ENCODE assay signal across 12 cellular contexts in the genomic region with DNA sequence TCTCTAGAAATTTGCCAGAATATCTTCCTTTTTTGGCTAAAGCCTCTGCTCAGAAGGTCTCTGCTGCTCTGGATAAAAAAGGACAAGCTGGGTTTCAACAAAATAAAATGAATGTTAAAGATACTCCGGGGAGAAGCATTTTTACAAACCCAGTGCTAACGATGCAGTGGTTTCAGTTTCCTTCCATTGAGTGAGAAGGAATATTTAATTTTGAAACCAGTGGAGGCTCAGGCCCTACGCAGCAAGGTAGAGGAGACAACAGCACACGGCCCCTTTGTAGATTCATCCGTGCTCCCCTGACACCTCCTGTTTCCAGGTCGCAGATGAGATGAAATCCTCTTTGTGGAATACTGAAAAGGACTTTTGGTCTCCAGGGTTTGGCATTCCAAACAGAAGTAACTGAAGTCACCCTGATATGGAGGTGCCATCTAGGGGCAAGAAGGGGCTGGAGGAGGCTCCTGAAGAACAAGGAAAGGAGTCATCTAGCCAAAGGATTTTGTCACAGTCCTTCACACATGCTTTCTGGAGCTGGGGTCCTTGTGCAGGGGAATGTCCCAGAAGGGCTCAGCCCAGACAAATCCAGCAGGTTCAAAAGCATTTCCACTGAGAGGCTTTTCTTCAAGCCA.
DNase-seq lines count a peak whose midpoint lies in the region; ATAC-seq, FAIRE-seq and TF ChIP-seq lines count a peak whose summit lies in the region.
"Had no signal": no experiment of that assay in that cellular context is flagged by ENCODE, and none has a peak within 500 bp of the region (broad histone marks: within the 10 kb centered on the region; RNA-seq: fewer than 3 reads in every experiment).

No MANE protein-coding gene starts in this region.

- H3K9ac ChIP-seq in kidney (ENCODE audit: low read length in 2 of 2): no peak overlapping the region

- H3K9me3 ChIP-seq in kidney (ENCODE audit: control insufficient read depth in 1 of 2, low read length in 2 of 2) (no peaks in the 10 kb centered on the region), uterus (no peaks in the 10 kb centered on the region)
- H3K9me3 ChIP-seq: heart left ventricle had no signal

- ATAC-seq in Right ventricle myocardium superior (ENCODE audit: poor library complexity) (peak; percentile 12), WTC11 (peak; percentile 79), omental fat pad (ENCODE audit: low FRiP score) (no peak), GM21723 (IDR thresholded peaks at IDR 0.05; ENCODE audit: unreplicated experiment) (no peak)

- no peak for DNase-seq in Right ventricle myocardium superior
- no peak for DNase-seq in cardiac septum (ENCODE audit: low spot score)
- no peak for DNase-seq in WTC11 (ENCODE audit: low spot score)
- no peak for DNase-seq in kidney
- DNase-seq in uterus: no peak
- no peak for DNase-seq in omental fat pad (ENCODE audit: low spot score)
- no peak for DNase-seq in GF-D8 (lab: John Stamatoyannopoulos, UW)
- DNase-seq: activated CD4-positive, CD25-positive, alpha-beta regulatory T cell; CD4-positive, CD25-positive, alpha-beta regulatory T cell; heart left ventricle had no signal

- H3K27me3 Mint-ChIP-seq in WTC11 (ENCODE audit: low read depth): peaks cover 15% of the 10 kb centered on the region
- H3K27me3 Mint-ChIP-seq: CD4-positive, CD25-positive, alpha-beta regulatory T cell; stimulated activated naive CD8-positive, alpha-beta T cell treated with anti-CD3 and anti-CD28 coated beads, Interleukin-15, Interleukin-2, amounts not matched to agents 100 ng/mL and 50 ng/mL, for 24 hours had no signal

- H3K27ac ChIP-seq in kidney (ENCODE audit: low read depth in 2 of 2, low read length in 2 of 2) (no peak overlapping the region), uterus (peak overlapping the region; percentile 17 to 38)

- TF ChIP-seq CTCF in WTC11 (IDR thresholded peaks at IDR 0.05): no peak
- TF ChIP-seq CTCF in kidney (IDR thresholded peaks at IDR 0.05; ENCODE audit: borderline replicate concordance, extremely low read depth, insufficient read depth): peak; percentile 12
- TF ChIP-seq CTCF in uterus (IDR thresholded peaks at IDR 0.05): peak in 2 of 4 experiments; percentile 12 to 24
- TF ChIP-seq CTCF in omental fat pad (IDR thresholded peaks at IDR 0.05): no peak

- FAIRE-seq in kidney (lab: Jason Lieb, UNC): no peak

- H3K4me3 ChIP-seq in kidney (ENCODE audit: low read length in 2 of 2) (no peak overlapping the region), uterus (peak overlapping the region in 1 of 2 donors; percentile 27)

- POLR2A ChIA-PET in WTC11 (lab: Charles Lee): no interaction called here

- H3K27me3 ChIP-seq in uterus: no peaks in the 10 kb centered on the region

- CTCF ChIA-PET in WTC11 (lab: Charles Lee): interaction anchor here (0.6 to 1.9 kb wide), 5 partner anchors 18 to 241 kb away, joined by 3 to 9 read pairs (median 4); partner anchors contain the start of gene OLFML3

- no peak overlapping the region for H3K27ac Mint-ChIP-seq in WTC11
- H3K27ac Mint-ChIP-seq: CD4-positive, CD25-positive, alpha-beta regulatory T cell; stimulated activated naive CD8-positive, alpha-beta T cell treated with anti-CD3 and anti-CD28 coated beads, Interleukin-15, Interleukin-2, amounts not matched to agents 100 ng/mL and 50 ng/mL, for 24 hours had no signal

- no peaks in the 10 kb centered on the region for H3K9me3 Mint-ChIP-seq in WTC11
- H3K9me3 Mint-ChIP-seq: stimulated activated naive CD8-positive, alpha-beta T cell treated with anti-CD3 and anti-CD28 coated beads, Interleukin-15, Interleukin-2, amounts not matched to agents 100 ng/mL and 50 ng/mL, for 24 hours had no signal

- H3K4me1 ChIP-seq in kidney (ENCODE audit: control insufficient read depth in 1 of 2, insufficient read depth in 1 of 2, low read depth in 1 of 2, low read length in 2 of 2) (peaks cover 0 to 4% of the 10 kb centered on the region in 2 donors), uterus (no peaks in the 10 kb centered on the region)

- no peak for TF ChIP-seq POLR2A in uterus (IDR thresholded peaks at IDR 0.05)

- intact Hi-C loops in Right ventricle myocardium superior (cut with DNase I) (no loop called here), cardiac septum (cut with DNase I) (loop anchor here (5.0 kb wide), 1 partner anchor 242 kb away; the partner anchor contains the start of gene OLFML3), kidney (cut with DNase I) (no loop called here), uterus (cut with DNase I; ENCODE audit: low total_unique reads) (no loop called here)

- no peak overlapping the region for H3K4me3 Mint-ChIP-seq in WTC11
- H3K4me3 Mint-ChIP-seq: CD4-positive, CD25-positive, alpha-beta regulatory T cell; stimulated activated naive CD8-positive, alpha-beta T cell treated with anti-CD3 and anti-CD28 coated beads, Interleukin-15, Interleukin-2, amounts not matched to agents 100 ng/mL and 50 ng/mL, for 24 hours had no signal

- H3K4me1 Mint-ChIP-seq in WTC11: peaks cover 27% of the 10 kb centered on the region

- H3K36me3 Mint-ChIP-seq in WTC11: no peaks in the 10 kb centered on the region
- H3K36me3 Mint-ChIP-seq: CD4-positive, CD25-positive, alpha-beta regulatory T cell had no signal

- H3K36me3 ChIP-seq in kidney (ENCODE audit: control insufficient read depth in 1 of 2, insufficient read depth in 2 of 2, low read length in 2 of 2) (no peaks in the 10 kb centered on the region), uterus (no peaks in the 10 kb centered on the region)
- H3K36me3 ChIP-seq: heart left ventricle had no signal

TF ChIP-seq in WTC11, 78 proteins besides CTCF, POLR2A, EP300 and RAD21 (continues in another document):
- TF ChIP-seq, protein P1, sequence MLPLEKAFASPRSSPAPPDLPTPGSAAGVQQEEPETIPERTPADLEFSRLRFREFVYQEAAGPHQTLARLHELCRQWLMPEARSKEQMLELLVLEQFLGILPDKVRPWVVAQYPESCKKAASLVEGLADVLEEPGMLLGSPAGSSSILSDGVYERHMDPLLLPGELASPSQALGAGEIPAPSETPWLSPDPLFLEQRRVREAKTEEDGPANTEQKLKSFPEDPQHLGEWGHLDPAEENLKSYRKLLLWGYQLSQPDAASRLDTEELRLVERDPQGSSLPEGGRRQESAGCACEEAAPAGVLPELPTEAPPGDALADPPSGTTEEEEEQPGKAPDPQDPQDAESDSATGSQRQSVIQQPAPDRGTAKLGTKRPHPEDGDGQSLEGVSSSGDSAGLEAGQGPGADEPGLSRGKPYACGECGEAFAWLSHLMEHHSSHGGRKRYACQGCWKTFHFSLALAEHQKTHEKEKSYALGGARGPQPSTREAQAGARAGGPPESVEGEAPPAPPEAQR (CRISPR knock-in tag; IDR thresholded peaks at IDR 0.05): no peak
- TF ChIP-seq TEAD4 (CRISPR knock-in tag; IDR thresholded peaks at IDR 0.05): no peak
- TF ChIP-seq, protein P2, sequence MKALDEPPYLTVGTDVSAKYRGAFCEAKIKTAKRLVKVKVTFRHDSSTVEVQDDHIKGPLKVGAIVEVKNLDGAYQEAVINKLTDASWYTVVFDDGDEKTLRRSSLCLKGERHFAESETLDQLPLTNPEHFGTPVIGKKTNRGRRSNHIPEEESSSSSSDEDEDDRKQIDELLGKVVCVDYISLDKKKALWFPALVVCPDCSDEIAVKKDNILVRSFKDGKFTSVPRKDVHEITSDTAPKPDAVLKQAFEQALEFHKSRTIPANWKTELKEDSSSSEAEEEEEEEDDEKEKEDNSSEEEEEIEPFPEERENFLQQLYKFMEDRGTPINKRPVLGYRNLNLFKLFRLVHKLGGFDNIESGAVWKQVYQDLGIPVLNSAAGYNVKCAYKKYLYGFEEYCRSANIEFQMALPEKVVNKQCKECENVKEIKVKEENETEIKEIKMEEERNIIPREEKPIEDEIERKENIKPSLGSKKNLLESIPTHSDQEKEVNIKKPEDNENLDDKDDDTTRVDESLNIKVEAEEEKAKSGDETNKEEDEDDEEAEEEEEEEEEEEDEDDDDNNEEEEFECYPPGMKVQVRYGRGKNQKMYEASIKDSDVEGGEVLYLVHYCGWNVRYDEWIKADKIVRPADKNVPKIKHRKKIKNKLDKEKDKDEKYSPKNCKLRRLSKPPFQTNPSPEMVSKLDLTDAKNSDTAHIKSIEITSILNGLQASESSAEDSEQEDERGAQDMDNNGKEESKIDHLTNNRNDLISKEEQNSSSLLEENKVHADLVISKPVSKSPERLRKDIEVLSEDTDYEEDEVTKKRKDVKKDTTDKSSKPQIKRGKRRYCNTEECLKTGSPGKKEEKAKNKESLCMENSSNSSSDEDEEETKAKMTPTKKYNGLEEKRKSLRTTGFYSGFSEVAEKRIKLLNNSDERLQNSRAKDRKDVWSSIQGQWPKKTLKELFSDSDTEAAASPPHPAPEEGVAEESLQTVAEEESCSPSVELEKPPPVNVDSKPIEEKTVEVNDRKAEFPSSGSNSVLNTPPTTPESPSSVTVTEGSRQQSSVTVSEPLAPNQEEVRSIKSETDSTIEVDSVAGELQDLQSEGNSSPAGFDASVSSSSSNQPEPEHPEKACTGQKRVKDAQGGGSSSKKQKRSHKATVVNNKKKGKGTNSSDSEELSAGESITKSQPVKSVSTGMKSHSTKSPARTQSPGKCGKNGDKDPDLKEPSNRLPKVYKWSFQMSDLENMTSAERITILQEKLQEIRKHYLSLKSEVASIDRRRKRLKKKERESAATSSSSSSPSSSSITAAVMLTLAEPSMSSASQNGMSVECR (CRISPR knock-in tag; IDR thresholded peaks at IDR 0.05; ENCODE audit: borderline replicate concordance): no peak
- TF ChIP-seq USF1 (CRISPR knock-in tag; IDR thresholded peaks at IDR 0.05): no peak
- no peak for TF ChIP-seq SMAD3 (CRISPR knock-in tag; IDR thresholded peaks at IDR 0.05; ENCODE audit: borderline replicate concordance)
- no peak for TF ChIP-seq E2F5 (CRISPR knock-in tag; IDR thresholded peaks at IDR 0.05)
- no peak for TF ChIP-seq ZNF423 (CRISPR knock-in tag; IDR thresholded peaks at IDR 0.05)
- no peak for TF ChIP-seq ZNF396 (CRISPR knock-in tag; IDR thresholded peaks at IDR 0.05; ENCODE audit: borderline replicate concordance)
- TF ChIP-seq SOX15 (CRISPR knock-in tag; IDR thresholded peaks at IDR 0.05): no peak
- TF ChIP-seq NR1H2 (CRISPR knock-in tag; IDR thresholded peaks at IDR 0.05): no peak
- TF ChIP-seq ZNF671 (CRISPR knock-in tag; IDR thresholded peaks at IDR 0.05): no peak

Comparison
In these comparisons a context has a peak if more than half of its experiments do, and no peak if none do; other contexts are left out.
1. ATAC-seq: peak in Right ventricle myocardium superior (single experiment) and WTC11 (single experiment); none in omental fat pad (single experiment) and GM21723 (single experiment).
2. H3K27ac ChIP-seq: peak in uterus (2 of 2); none in kidney (0 of 2).